Comparison of ENCODE assay signal across 23 cellular contexts in the genomic region with DNA sequence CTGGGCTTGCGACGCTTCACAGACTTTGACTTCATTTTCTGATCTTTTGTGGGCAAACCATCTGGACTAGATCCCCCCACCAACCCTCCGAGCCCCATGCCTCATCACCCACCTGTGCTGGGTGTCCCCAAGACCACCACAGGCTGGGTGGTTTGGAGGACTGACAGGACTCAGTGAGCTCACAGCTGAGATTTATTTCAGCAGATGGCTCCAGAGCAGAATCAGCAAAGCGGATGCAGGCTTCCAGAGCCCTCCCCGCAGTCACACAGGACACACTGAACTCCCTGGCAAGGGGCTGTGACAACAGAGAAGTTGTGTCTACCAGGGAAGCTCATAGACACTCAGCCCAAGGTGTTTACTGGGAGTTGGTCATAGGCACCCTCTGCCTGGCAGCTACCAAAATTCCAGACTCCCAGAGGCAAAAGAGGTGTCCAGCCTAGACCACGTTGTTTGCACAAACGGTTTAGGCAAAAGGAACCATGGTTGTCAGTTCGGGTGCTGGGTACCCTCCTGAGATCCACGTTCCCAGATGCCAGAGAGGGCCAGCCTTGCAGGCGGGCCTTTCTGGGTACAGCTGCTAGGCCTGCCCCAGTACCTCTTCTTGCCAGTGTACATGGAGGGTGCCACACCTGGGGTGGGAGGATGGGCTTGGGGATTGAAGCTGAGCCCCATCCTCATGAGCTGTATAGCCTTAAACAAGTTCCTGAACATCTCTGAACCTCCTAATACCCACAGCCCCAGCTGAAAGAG.
"Had no signal": no experiment of that assay in that cellular context is flagged by ENCODE, and none has a peak within 500 bp of the region (broad histone marks: within the 10 kb centered on the region; RNA-seq: fewer than 3 reads in every experiment).

No MANE protein-coding gene starts in this region.

- DNase-seq: activated CD4-positive, alpha-beta T cell treated with anti-CD3 and anti-CD28 coated beads for 36 hours; activated CD4-positive, alpha-beta T cell treated with anti-CD3 and anti-CD28 coated beads, Interleukin-2, amount 50 U/mL, for 1 hour; activated CD8-positive, alpha-beta memory T cell treated with anti-CD3 and anti-CD28 coated beads, Interleukin-2, amount 50 U/mL, for 4 hours; activated CD8-positive, alpha-beta T cell treated with anti-CD3 and anti-CD28 coated beads for 36 hours; activated effector memory CD4-positive, alpha-beta T cell treated with Interleukin-2 at 50 U/mL for 16 hours; activated naive CD4-positive, alpha-beta T cell treated with Interleukin-2 at 50 U/mL for 16 hours; KG1; NCI-H1092; NCI-H2029; NCI-H2107; NCI-H2171 treated with DMSO at 0.1 percent for 48 hours; NCI-H226; NCI-H526 treated with DMSO at 0.1 percent for 48 hours; NCI-H82; T-cell; T-helper 2 cell; T1000; WERI-Rb-1 had no signal

- H3K27ac ChIP-seq: SK-N-MC, WERI-Rb-1 had no signal

- H3K9me3 Mint-ChIP-seq: activated CD8-positive, alpha-beta T cell treated with anti-CD3 and anti-CD28 coated beads for 36 hours; activated T-helper 1 cell treated with anti-CD3 and anti-CD28 coated beads, Interleukin-12 subunit alpha, Interleukin-12 subunit beta, Interleukin-2, Interleukin-4 antibody, amounts not matched to agents 30 ng/mL and 10 ng/mL and 1 ng/mL, durations not matched to agents 14 hours and 24 hours and 36 hours; IgD-negative memory B cell; T-cell had no signal

- H3K36me3 Mint-ChIP-seq: IgD-negative memory B cell had no signal

- H3K27ac Mint-ChIP-seq: activated CD4-positive, alpha-beta T cell treated with anti-CD3 and anti-CD28 coated beads for 36 hours; activated naive CD8-positive, alpha-beta T cell; activated T-helper 1 cell treated with anti-CD3 and anti-CD28 coated beads, Interleukin-12 subunit alpha, Interleukin-12 subunit beta, Interleukin-2, Interleukin-4 antibody, amounts not matched to agents 30 ng/mL and 10 ng/mL and 1 ng/mL, durations not matched to agents 14 hours and 24 hours and 36 hours; IgD-negative memory B cell had no signal

- H3K4me3 ChIP-seq: SK-N-MC had no signal

- ATAC-seq: activated CD4-positive, alpha-beta T cell treated with anti-CD3 and anti-CD28 coated beads for 36 hours; activated CD8-positive, alpha-beta T cell treated with anti-CD3 and anti-CD28 coated beads for 36 hours; Right ventricle myocardium inferior; T-cell had no signal
